ENCODE assay signal across 8 cellular contexts in the genomic region with DNA sequence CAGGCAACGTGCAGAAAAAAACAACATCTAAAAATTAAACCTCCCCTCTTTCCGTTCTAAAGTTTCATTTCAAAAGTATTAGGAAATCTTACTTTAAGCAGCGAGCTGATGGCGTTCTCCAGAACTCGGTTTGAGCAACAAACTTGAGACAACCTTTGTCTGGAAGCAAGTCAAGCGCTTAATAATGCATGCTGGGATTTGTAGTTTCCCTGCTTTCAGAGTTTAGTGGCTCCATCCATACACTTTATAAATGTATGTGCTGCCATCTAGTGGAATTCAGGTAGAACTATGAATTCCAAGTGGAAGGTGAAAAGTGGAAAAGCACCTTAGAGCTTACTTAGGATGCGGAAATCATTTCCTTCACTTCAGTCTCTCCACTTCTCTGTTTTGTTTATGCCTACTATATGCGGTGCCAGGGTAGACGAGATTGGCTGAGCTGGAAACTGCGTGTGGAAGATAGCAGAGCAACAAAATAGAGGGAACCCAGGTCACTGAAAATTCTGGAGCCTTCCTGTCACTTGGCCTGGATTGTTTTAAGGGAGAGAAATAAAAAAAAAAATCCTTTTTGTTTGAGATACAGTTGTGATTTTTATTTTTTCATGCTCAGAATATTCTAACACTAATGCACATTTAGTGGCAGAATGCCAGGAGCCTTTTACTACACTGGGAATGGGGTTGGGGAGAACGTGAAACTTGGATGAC. TPM values are rescaled to one million over a fixed set of nuclear protein-coding genes. Genes with fewer than 3 reads are reported as not detected.
DNase-seq lines count a peak whose midpoint lies in the region; ATAC-seq and TF ChIP-seq lines count a peak whose summit lies in the region.

A gene (minus strand): TSS at position 144 of the 702 bp plus-strand sequence. CDS start 3,580 bp downstream, outside the sequence.

- peak within 1 kb of the TSS; percentile 35 to 47 for H3K4me3 ChIP-seq in Panc1 (ENCODE audit: low read depth in 2 of 2, low read length in 2 of 2)
- peak within 1 kb of the TSS; percentile 89 to 96 for H3K4me3 ChIP-seq in aorta (ENCODE audit: low read length in 2 of 2)

- H3K9me3 Mint-ChIP-seq in activated naive CD4-positive, alpha-beta T cell treated with anti-CD3 and anti-CD28 coated beads for 36 hours = no peaks in the 10 kb centered on the region
- no peaks in the 10 kb centered on the region for H3K9me3 Mint-ChIP-seq in natural killer cell treated with Interleukin-12 subunit alpha and Interleukin-12 subunit beta and Interleukin-15 and Interleukin-18, amount 100 ng/mL, for 72 hours

- CTCF ChIA-PET in Panc1 (lab: Charles Lee) = interaction anchor here (1.1 kb wide), 1 partner anchor 479 kb away, joined by 3 read pairs; no protein-coding TSS in a partner anchor
- CTCF ChIA-PET in activated naive CD4-positive, alpha-beta T cell treated with anti-CD3 and anti-CD28 coated beads for 36 hours (lab: Charles Lee) = interaction anchor here (0.6 to 4.0 kb wide), 18 partner anchors 8 to 755 kb away, joined by 3 to 27 read pairs (median 4); a partner anchor contains a TSS

- intact Hi-C loops in Panc1 (cut with micrococcal nuclease; ENCODE audit: unreplicated experiment) (loop anchor here (5.0 to 10.0 kb wide), 2 partner anchors 478 to 675 kb away; no protein-coding TSS in a partner anchor), aorta (cut with DNase I) (loop anchor here (2.0 to 10.0 kb wide), 6 partner anchors 51 to 755 kb away; a partner anchor contains a TSS)
- intact Hi-C loops in activated naive CD4-positive, alpha-beta T cell treated with anti-CD3 and anti-CD28 coated beads for 36 hours (cut with micrococcal nuclease) = loop anchor here (1.0 to 5.0 kb wide), 12 partner anchors 24 to 843 kb away; a partner anchor contains a TSS

- H3K27ac Mint-ChIP-seq in activated naive CD4-positive, alpha-beta T cell treated with anti-CD3 and anti-CD28 coated beads for 36 hours = peak within 1 kb of the TSS; percentile 81
- H3K27ac Mint-ChIP-seq in natural killer cell treated with Interleukin-12 subunit alpha and Interleukin-12 subunit beta and Interleukin-15 and Interleukin-18, amount 100 ng/mL, for 72 hours = peak within 1 kb of the TSS; percentile 76 to 93

- DNase-seq in GM04504 (ENCODE audit: low read depth) (peak; percentile 89), KBM-7 (peak; percentile 87), Panc1 (ENCODE audit: low read depth, low spot score) (no peak), foreskin keratinocyte (peak; percentile 83 to 91), aorta (no peak)
- peak; percentile 65 for DNase-seq in activated naive CD4-positive, alpha-beta T cell treated with anti-CD3 and anti-CD28 coated beads for 36 hours
- peak; percentile 81 for DNase-seq in natural killer cell treated with Interleukin-12 subunit alpha and Interleukin-12 subunit beta and Interleukin-15 and Interleukin-18, amount 100 ng/mL, for 72 hours (ENCODE audit: low spot score)

- H3K36me3 ChIP-seq in Panc1 (ENCODE audit: control insufficient read depth, insufficient read depth, low read length) (no peaks in the 10 kb centered on the region), aorta (ENCODE audit: control insufficient read depth in 1 of 2, insufficient read depth in 2 of 2, low read length in 1 of 2) (no peaks in the 10 kb centered on the region)

- peak within 1 kb of the TSS; percentile 54; the same call in 1 of the 2 replicates for H3K27ac ChIP-seq in Panc1 (ENCODE audit: low read length)
- H3K27ac ChIP-seq in foreskin keratinocyte = peak within 1 kb of the TSS; percentile 24
- peak within 1 kb of the TSS; percentile 48 to 79 for H3K27ac ChIP-seq in aorta (ENCODE audit: low read depth in 1 of 2, low read length in 2 of 2)

- in situ Hi-C loops in KBM-7 (cut with MboI; ENCODE audit: low pct_unique_long_range_greater_than_20kb, low sequenced_read_pairs) (loop anchor here (25.0 kb wide), 2 partner anchors 488 to 663 kb away; no protein-coding TSS in a partner anchor), Panc1 (cut with HindIII; ENCODE audit: low pct_unique_long_range_greater_than_20kb, low sequenced_read_pairs) (no loop called here)

- peak; percentile 98 for ATAC-seq in GM21825 (IDR thresholded peaks at IDR 0.05; ENCODE audit: unreplicated experiment)
- peak; percentile 91 for ATAC-seq in Panc1
- peak; percentile 96 for ATAC-seq in foreskin keratinocyte
- peak; percentile 95 to 97 for ATAC-seq in natural killer cell treated with Interleukin-12 subunit alpha and Interleukin-12 subunit beta and Interleukin-15 and Interleukin-18, amount 100 ng/mL, for 72 hours
- ATAC-seq in aorta (ENCODE audit: low FRiP score) = peak; percentile 96

- no peaks in the 10 kb centered on the region for H3K27me3 ChIP-seq in Panc1 (ENCODE audit: control insufficient read depth, insufficient read depth, low read length)
- no peaks in the 10 kb centered on the region for H3K27me3 ChIP-seq in foreskin keratinocyte
- no peaks in the 10 kb centered on the region for H3K27me3 ChIP-seq in aorta (ENCODE audit: control insufficient read depth in 1 of 2, insufficient read depth in 2 of 2, low read length in 1 of 2)

- POLR2A ChIA-PET in Panc1 (lab: Charles Lee) = no interaction called here

- 6% methylated on average over 11 of the region's 11 CpGs for WGBS in aorta, 2 donors

- no peaks in the 10 kb centered on the region for H3K36me3 Mint-ChIP-seq in activated naive CD4-positive, alpha-beta T cell treated with anti-CD3 and anti-CD28 coated beads for 36 hours (ENCODE audit: low read depth)
- H3K36me3 Mint-ChIP-seq in natural killer cell treated with Interleukin-12 subunit alpha and Interleukin-12 subunit beta and Interleukin-15 and Interleukin-18, amount 100 ng/mL, for 72 hours = no peaks in the 10 kb centered on the region

- H3K4me1 Mint-ChIP-seq in activated naive CD4-positive, alpha-beta T cell treated with anti-CD3 and anti-CD28 coated beads for 36 hours (ENCODE audit: low read depth) = peaks cover 26% of the 10 kb centered on the region
- peaks cover 9 to 13% of the 10 kb centered on the region in 2 donors for H3K4me1 Mint-ChIP-seq in natural killer cell treated with Interleukin-12 subunit alpha and Interleukin-12 subunit beta and Interleukin-15 and Interleukin-18, amount 100 ng/mL, for 72 hours (ENCODE audit: low read depth in 2 of 2)

- H3K4me3 Mint-ChIP-seq in activated naive CD4-positive, alpha-beta T cell treated with anti-CD3 and anti-CD28 coated beads for 36 hours = peak within 1 kb of the TSS; percentile 79
- H3K4me3 Mint-ChIP-seq in natural killer cell treated with Interleukin-12 subunit alpha and Interleukin-12 subunit beta and Interleukin-15 and Interleukin-18, amount 100 ng/mL, for 72 hours = peak within 1 kb of the TSS; percentile 85

- no peaks in the 10 kb centered on the region for H3K9me3 ChIP-seq in Panc1 (ENCODE audit: control insufficient read depth, insufficient read depth, low read depth, low read length)
- H3K9me3 ChIP-seq in aorta (ENCODE audit: control insufficient read depth, low read length) = no peaks in the 10 kb centered on the region

- H3K4me1 ChIP-seq in Panc1 (ENCODE audit: control insufficient read depth, insufficient read depth, low read length) (no peaks in the 10 kb centered on the region; the same call in 1 of the 2 replicates), foreskin keratinocyte (peaks cover 4% of the 10 kb centered on the region), aorta (ENCODE audit: control insufficient read depth in 1 of 2, insufficient read depth in 2 of 2, low read length in 2 of 2) (peaks cover 0 to 4% of the 10 kb centered on the region in 2 donors)

- TF ChIP-seq CTCF in Panc1 (IDR thresholded peaks at IDR 0.05) (peak; percentile 72), foreskin keratinocyte (conservative IDR thresholded peaks at IDR 0.05) (peak; percentile 96)

- H3K27me3 Mint-ChIP-seq in activated naive CD4-positive, alpha-beta T cell treated with anti-CD3 and anti-CD28 coated beads for 36 hours (ENCODE audit: low read depth) = no peaks in the 10 kb centered on the region
- no peaks in the 10 kb centered on the region for H3K27me3 Mint-ChIP-seq in natural killer cell treated with Interleukin-12 subunit alpha and Interleukin-12 subunit beta and Interleukin-15 and Interleukin-18, amount 100 ng/mL, for 72 hours

- no TSS peak for BruUV-seq in Panc1 (replicated peaks; lab: Mats Ljungman, UMichigan)

RNA-seq across cellular contexts. Expression of the gene that starts here (rescaled TPM):
- total RNA-seq in Panc1 (2021; ENCODE audit: unreplicated experiment) = 0.98 TPM
- 1.7 TPM for polyA plus RNA-seq in Panc1 (2012; ENCODE audit: insufficient read length)
- total RNA-seq in activated naive CD4-positive, alpha-beta T cell treated with anti-CD3 and anti-CD28 coated beads for 36 hours = 10 to 100 TPM; 16.2 to 20.4 TPM
- 23.6 and 32.0 TPM in 2 replicates for total RNA-seq in foreskin keratinocyte
- polyA plus RNA-seq in foreskin keratinocyte = 25.9 and 29.5 TPM in 2 replicates
- total RNA-seq in natural killer cell treated with Interleukin-12 subunit alpha and Interleukin-12 subunit beta and Interleukin-15 and Interleukin-18, amount 100 ng/mL, for 72 hours = 10 to 100 TPM in 1 of 2 donors, 1 to 10 TPM in 1; 9.1 to 13.5 TPM
- 10 to 100 TPM; 44.1 to 63.8 TPM for total RNA-seq in aorta
- polyA plus RNA-seq in aorta = 100 to 1,000 TPM in 1 of 2 donors, 10 to 100 TPM in 1; 67.2 to 120 TPM

Comparison
In these comparisons a context has a peak if more than half of its experiments do, and no peak if none do; other contexts are left out.
1. DNase-seq: peak in GM04504 (single experiment), KBM-7 (single experiment), activated naive CD4-positive, alpha-beta T cell treated with anti-CD3 and anti-CD28 coated beads for 36 hours (single experiment), foreskin keratinocyte (2 of 2) and natural killer cell treated with Interleukin-12 subunit alpha and Interleukin-12 subunit beta and Interleukin-15 and Interleukin-18, amount 100 ng/mL, for 72 hours (single experiment); none in Panc1 (single experiment) and aorta (0 of 2).
2. Peak in every context shown above with its lines, with median percentiles within 50 percentile points of each other: ATAC-seq and H3K27ac ChIP-seq.